Comparison of ENCODE assay signal across 1 cellular context in genomic region chr10:46787321-46787615, GRCh38.
TF ChIP-seq lines count a peak whose summit lies in the region.

No MANE protein-coding gene starts in this region.

TF ChIP-seq in K562, 482 proteins besides CTCF, POLR2A, EP300 and RAD21 (continued from another document):
- TF ChIP-seq PBX2 (CRISPR knock-in tag; IDR thresholded peaks at IDR 0.05; ENCODE audit: low read depth): no peak
- TF ChIP-seq PBX2 (tag; conservative IDR thresholded peaks at IDR 0.05; ENCODE audit: low read depth): peak; percentile 47
- TF ChIP-seq PKNOX1 (IDR thresholded peaks at IDR 0.05): peak; percentile 90
